ENCODE assay signal across 8 cellular contexts in genomic region chr3:40505599-40506462, GRCh38. TPM values are rescaled to one million over a fixed set of nuclear protein-coding genes. Genes with fewer than 3 reads are reported as not detected.
DNase-seq lines count a peak whose midpoint lies in the region; ATAC-seq and TF ChIP-seq lines count a peak whose summit lies in the region.

TSS of gene ZNF620 (plus strand) at chr3:40506039. CDS start at chr3:40506353, 314 bp downstream.

- peak within 1 kb of the TSS; percentile 74 for H3K4me3 ChIP-seq in Caco-2 (ENCODE audit: low read depth, low read length)
- H3K4me3 ChIP-seq in HUES64 (ENCODE audit: low read length) = peak within 1 kb of the TSS; percentile 92
- H3K4me3 ChIP-seq in neuronal stem cell (ENCODE audit: low read length in 2 of 2) = peak within 1 kb of the TSS; percentile 71 to 96
- peak within 1 kb of the TSS; percentile 62 for H3K4me3 ChIP-seq in suprapubic skin

- no peak for TF ChIP-seq EP300 in suprapubic skin (IDR thresholded peaks at IDR 0.05)

- H3K9ac ChIP-seq in HUES64 (ENCODE audit: low read depth, low read length) (peak within 1 kb of the TSS; percentile 91), neuronal stem cell (ENCODE audit: low read depth, low read length, poor library complexity) (peak within 1 kb of the TSS; percentile 63)

- peak within 1 kb of the TSS; percentile 8 for H2BK5ac ChIP-seq in neuronal stem cell (ENCODE audit: low read length)

- DNase-seq in Caco-2 (peak; percentile 93 to 94), RWPE1 (ENCODE audit: low spot score) (peak; percentile 4), activated gamma-delta T cell treated with Interleukin-2 at 50 U/mL for 16 hours (peak; percentile 36), germinal center (ENCODE audit: low spot score) (peak; percentile 59), neuronal stem cell (ENCODE audit: low spot score) (peak; percentile 83), suprapubic skin (ENCODE audit: low spot score in 2 of 2) (peak; percentile 81 to 82)

- H3K9me3 ChIP-seq in Caco-2 = no peaks in the 10 kb centered on the region
- no peaks in the 10 kb centered on the region for H3K9me3 ChIP-seq in HUES64 (ENCODE audit: insufficient read depth, low read depth, low read length)
- peaks cover 0 to 11% of the 10 kb centered on the region in 2 donors for H3K9me3 ChIP-seq in neuronal stem cell (replicated peaks in 1 of 2; ENCODE audit: control insufficient read depth in 2 of 2, insufficient read depth in 1 of 2, low read depth in 1 of 2, low read length in 2 of 2)
- H3K9me3 ChIP-seq in suprapubic skin = no peaks in the 10 kb centered on the region

- H3K4ac ChIP-seq in neuronal stem cell (ENCODE audit: low read length) = no peak within 1 kb of the TSS

- H3K18ac ChIP-seq in neuronal stem cell (ENCODE audit: low read length) = peak within 1 kb of the TSS; percentile 91

- no peak within 1 kb of the TSS for H3K23ac ChIP-seq in neuronal stem cell (ENCODE audit: low read depth, low read length, poor library complexity)

- H4K91ac ChIP-seq in neuronal stem cell (ENCODE audit: low read depth, low read length, poor library complexity) = no peak within 1 kb of the TSS

- H2BK120ac ChIP-seq in neuronal stem cell (ENCODE audit: low read depth, low read length) = no peak within 1 kb of the TSS

- H3K27me3 ChIP-seq in Caco-2 (replicated peaks; ENCODE audit: control insufficient read depth, insufficient read depth, low read length) (no peaks in the 10 kb centered on the region), HUES64 (ENCODE audit: insufficient read depth, low read length) (no peaks in the 10 kb centered on the region), neuronal stem cell (ENCODE audit: control insufficient read depth in 3 of 3, insufficient read depth in 3 of 3, low read depth in 1 of 3, low read length in 3 of 3) (no peaks in the 10 kb centered on the region), suprapubic skin (no peaks in the 10 kb centered on the region)

- peak within 1 kb of the TSS; percentile 89 for H3K27ac Mint-ChIP-seq in Caco-2 (ENCODE audit: unreplicated experiment)

- WGBS in HUES64 = 10% methylated on average over 44 of the region's 44 CpGs
- no CpG with 5 or more reads among the region's 44 CpGs for WGBS in neuronal stem cell (ENCODE audit: extremely low coverage in 2 of 2, insufficient read length in 2 of 2, insufficient replicate concordance in 1 of 2), 2 donors
- WGBS in suprapubic skin = 12% methylated on average over 20 of the region's 44 CpGs

- H3K4me3 Mint-ChIP-seq in Caco-2 (ENCODE audit: unreplicated experiment) = peak within 1 kb of the TSS; percentile 87

- peak within 1 kb of the TSS; percentile 97 for H2AFZ ChIP-seq in neuronal stem cell (ENCODE audit: low read length)

- H3K36me3 Mint-ChIP-seq in Caco-2 (ENCODE audit: insufficient read depth, unreplicated experiment) = peaks cover 19% of the 10 kb centered on the region

- peak in 1 of 2 donors; percentile 23 for TF ChIP-seq POLR2A in suprapubic skin (IDR thresholded peaks at IDR 0.05)

- H2AK5ac ChIP-seq in neuronal stem cell (ENCODE audit: low read depth, low read length) = peak within 1 kb of the TSS; percentile 86

- peak within 1 kb of the TSS; percentile 61 for H3K4me2 ChIP-seq in neuronal stem cell (ENCODE audit: insufficient read depth, low read length, poor library complexity, severe bottlenecking)

- H3K27ac ChIP-seq in HUES64 (ENCODE audit: low read depth, low read length) (peak within 1 kb of the TSS; percentile 82; the same call in 1 of the 2 replicates), RWPE1 (peak within 1 kb of the TSS; percentile 36), neuronal stem cell (replicated peaks; ENCODE audit: low read length) (peak within 1 kb of the TSS; percentile 46), suprapubic skin (peak within 1 kb of the TSS; percentile 68)

- BruUV-seq in Caco-2 (replicated peaks; lab: Mats Ljungman, UMichigan) = no TSS peak

- intact Hi-C loops in Caco-2 (cut with micrococcal nuclease; ENCODE audit: unreplicated experiment) = loop anchor here (1.0 to 2.0 kb wide), 4 partner anchors 18 to 179 kb away; partner anchors contain the start of genes ZNF619 and ZNF621

- H3K36me3 ChIP-seq in Caco-2 (ENCODE audit: control insufficient read depth, insufficient read depth, low read length) = no peaks in the 10 kb centered on the region
- peaks cover 27% of the 10 kb centered on the region for H3K36me3 ChIP-seq in HUES64 (ENCODE audit: insufficient read depth, low read length)
- peaks cover 6 to 34% of the 10 kb centered on the region in 2 donors for H3K36me3 ChIP-seq in neuronal stem cell (replicated peaks in 1 of 2; ENCODE audit: control insufficient read depth in 2 of 2, insufficient read depth in 2 of 2, low read length in 2 of 2)
- no peaks in the 10 kb centered on the region for H3K36me3 ChIP-seq in suprapubic skin

- H3K9me3 Mint-ChIP-seq in Caco-2 (ENCODE audit: unreplicated experiment) = no peaks in the 10 kb centered on the region

- H3K27me3 Mint-ChIP-seq in Caco-2 (ENCODE audit: insufficient read depth, unreplicated experiment) = no peaks in the 10 kb centered on the region

- no peak within 1 kb of the TSS for H2BK12ac ChIP-seq in neuronal stem cell (ENCODE audit: low read length)

- peak within 1 kb of the TSS; percentile 98 for H4K8ac ChIP-seq in neuronal stem cell (ENCODE audit: low read depth, low read length)

- H3K14ac ChIP-seq in neuronal stem cell (ENCODE audit: low read length) = peak within 1 kb of the TSS; percentile 63

- H2BK15ac ChIP-seq in neuronal stem cell (ENCODE audit: low read length) = peak within 1 kb of the TSS; percentile 15

- POLR2A ChIA-PET in Caco-2 (lab: Charles Lee) = interaction anchor here (0.9 to 1.5 kb wide), 4 partner anchors 19 to 54 kb away, joined by 4 to 22 read pairs (median 12); partner anchors contain the start of genes RPL14, ZNF619 and ZNF621
- POLR2A ChIA-PET in RWPE1 (lab: Yijun Ruan, JAX; ENCODE audit: low non-redundant PET) = no interaction called here

- H3K4me1 ChIP-seq in Caco-2 (no peaks in the 10 kb centered on the region), HUES64 (ENCODE audit: insufficient read depth, low read length) (0 out of 2 replicates have a peak, but pooled peaks cover 5% of the 10 kb centered on the region), neuronal stem cell (ENCODE audit: control insufficient read depth in 2 of 2, insufficient read depth in 1 of 2, low read depth in 1 of 2, low read length in 2 of 2) (peaks cover 2 to 3% of the 10 kb centered on the region in 2 donors), suprapubic skin (peaks cover 18% of the 10 kb centered on the region)

- CTCF ChIA-PET in Caco-2 (lab: Charles Lee) (interaction anchor here (0.7 to 2.1 kb wide), 7 partner anchors 9 to 197 kb away, joined by 3 to 22 read pairs (median 6); partner anchors contain the start of genes EIF1B, ENTPD3, ZNF619 and ZNF621), RWPE1 (lab: Yijun Ruan, JAX) (interaction anchor here (0.6 to 0.7 kb wide), 2 partner anchors 43 to 630 kb away, joined by 3 read pairs; no protein-coding TSS in a partner anchor)

- peak; percentile 67 for ATAC-seq in GM21360 (IDR thresholded peaks at IDR 0.05; ENCODE audit: unreplicated experiment)

- TF ChIP-seq CTCF in Caco-2 (IDR thresholded peaks at IDR 0.05; ENCODE audit: insufficient read depth in 1 of 2, low read depth in 1 of 2, low read length in 1 of 2, severe bottlenecking in 1 of 2, unreplicated experiment in 1 of 2) (peak; percentile 38 to 80), RWPE1 (conservative IDR thresholded peaks at IDR 0.05; ENCODE audit: low read depth) (peak; percentile 33), suprapubic skin (IDR thresholded peaks at IDR 0.05) (peak in 1 of 2 donors; percentile 7)

- no peaks in the 10 kb centered on the region for H3K4me1 Mint-ChIP-seq in Caco-2 (ENCODE audit: low read depth, unreplicated experiment)

- no peaks in the 10 kb centered on the region for H3K79me1 ChIP-seq in neuronal stem cell (ENCODE audit: low read depth, low read length)

RNA-seq across cellular contexts. Expression of gene ZNF620, which starts in this region (rescaled TPM):
- total RNA-seq in Caco-2 (2022) (11.9 and 12.1 TPM in 2 replicates), suprapubic skin (1 to 10 TPM in 3 of 4 donors, under 1 TPM in 1; 0.60 to 2.9 (median 1.6) TPM)
- 12.8 TPM for polyA plus RNA-seq in HUES64 (2013, experiment 1 of 2)
- 13.7 TPM for polyA plus RNA-seq in HUES64 (2013, experiment 2 of 2)
- 12.8 TPM for polyA plus RNA-seq in neuronal stem cell (2013, experiment 1 of 2)
- polyA plus RNA-seq in neuronal stem cell (2013, experiment 2 of 2) = 12.4 TPM

Comparison
In these comparisons a context has a peak if more than half of its experiments do, and no peak if none do; other contexts are left out.
1. Peak in every context shown above with its lines: DNase-seq, ATAC-seq, H3K4me3 ChIP-seq and H3K27ac ChIP-seq.
2. DNase-seq: peak in every context shown above with its lines; median percentile 94 in Caco-2; 83 in neuronal stem cell; 82 in suprapubic skin; 59 in germinal center; 36 in activated gamma-delta T cell treated with Interleukin-2 at 50 U/mL for 16 hours; 4 in RWPE1.